Comparison of ENCODE assay signal across 18 cellular contexts in the genomic region with DNA sequence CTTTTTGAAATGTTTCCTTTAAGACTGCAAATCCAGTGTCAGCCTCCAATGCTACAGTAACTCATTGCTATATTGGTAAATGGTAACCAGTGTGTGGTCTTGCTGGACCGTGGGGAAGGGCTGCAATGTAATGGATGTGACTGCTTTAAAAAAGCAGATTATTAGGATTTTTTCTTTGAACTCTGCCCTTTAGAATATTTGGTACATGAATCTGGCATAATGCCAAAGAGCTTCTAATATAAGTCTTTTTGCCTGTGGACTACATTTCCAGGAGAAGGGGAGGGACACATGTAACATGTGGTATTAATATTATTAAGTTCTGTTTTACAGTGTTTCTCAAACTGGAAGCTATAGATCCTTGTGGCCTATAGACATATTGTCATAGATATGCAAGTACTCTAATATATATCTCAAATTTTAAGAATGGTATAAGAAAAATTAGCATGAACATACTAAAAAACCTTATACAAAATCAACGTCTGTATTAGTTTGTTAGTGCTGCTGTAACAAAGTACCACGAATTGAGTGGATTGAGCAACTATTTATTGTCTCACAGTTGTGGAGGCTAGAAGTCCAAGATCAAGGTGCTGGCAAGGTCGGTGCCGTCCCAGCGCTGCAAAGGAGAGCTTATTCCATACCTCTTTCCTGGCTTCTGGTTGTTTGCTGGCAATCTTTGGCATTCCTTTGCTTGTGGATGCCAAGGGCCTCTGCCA.
DNase-seq lines count a peak whose midpoint lies in the region; ATAC-seq and TF ChIP-seq lines count a peak whose summit lies in the region.
"Had no signal": no experiment of that assay in that cellular context is flagged by ENCODE, and none has a peak within 500 bp of the region (broad histone marks: within the 10 kb centered on the region; RNA-seq: fewer than 3 reads in every experiment).

No MANE protein-coding gene starts in this region.

- H3K36me3 Mint-ChIP-seq in effector memory CD8-positive, alpha-beta T cell (ENCODE audit: insufficient read depth), result peaks cover 3% of the 10 kb centered on the region

- 76% methylated on average over 6 of the region's 6 CpGs for WGBS in right cardiac atrium

- no peaks in the 10 kb centered on the region for H3K4me1 Mint-ChIP-seq in effector memory CD8-positive, alpha-beta T cell (ENCODE audit: low read depth in 2 of 2)

- peaks cover 14% of the 10 kb centered on the region for H3K4me1 ChIP-seq in cardiac muscle cell (ENCODE audit: low read depth)
- H3K4me1 ChIP-seq in right cardiac atrium (ENCODE audit: control insufficient read depth, insufficient read depth, low read length), result no peaks in the 10 kb centered on the region
- H3K4me1 ChIP-seq: BE2C, Caco-2 had no signal

- H3K27ac Mint-ChIP-seq in effector memory CD8-positive, alpha-beta T cell, result no peak overlapping the region
- H3K27ac Mint-ChIP-seq: CD4-positive, alpha-beta T cell; HFFc6 had no signal

- H3K9me3 ChIP-seq in cardiac muscle cell (ENCODE audit: low read depth), result no peaks in the 10 kb centered on the region
- no peaks in the 10 kb centered on the region for H3K9me3 ChIP-seq in right cardiac atrium (ENCODE audit: control insufficient read depth, low read length)
- H3K9me3 ChIP-seq in SK-N-MC (ENCODE audit: low read depth, low read length), result no peaks in the 10 kb centered on the region
- H3K9me3 ChIP-seq: BE2C had no signal

- peak in 1 of 2 donors; percentile 2 for DNase-seq in cardiac muscle cell (ENCODE audit: low read depth in 1 of 2, low spot score in 1 of 2)
- DNase-seq in right cardiac atrium, result no peak
- DNase-seq in SK-N-MC (ENCODE audit: low read depth, low spot score), result no peak
- DNase-seq in choroid plexus epithelial cell (ENCODE audit: low read depth), result peak; percentile 73
- DNase-seq in retinal pigment epithelial cell (ENCODE audit: low read depth), result peak; percentile 10
- DNase-seq in effector memory CD8-positive, alpha-beta T cell, result no peak
- DNase-seq in NOMO-1 treated with DMSO at 0.1 percent for 48 hours (lab: John Stamatoyannopoulos, UW; ENCODE audit: unreplicated experiment), result no peak
- DNase-seq: ACHN; BE2C; Caco-2; CD4-positive, alpha-beta T cell; GOT3; H7; HFFc6; IMR-90 had no signal

- H3K9me3 Mint-ChIP-seq in effector memory CD8-positive, alpha-beta T cell, result peaks cover 0 to 1% of the 10 kb centered on the region in 2 donors

- H3K4me3 ChIP-seq in cardiac muscle cell (no peak overlapping the region), right cardiac atrium (ENCODE audit: low read length) (no peak overlapping the region), SK-N-MC (no peak overlapping the region), choroid plexus epithelial cell (ENCODE audit: low read depth, low read length) (no peak overlapping the region), retinal pigment epithelial cell (ENCODE audit: low read length) (no peak overlapping the region)

- H3K4me3 Mint-ChIP-seq in effector memory CD8-positive, alpha-beta T cell, result no peak overlapping the region
- H3K4me3 Mint-ChIP-seq: CD4-positive, alpha-beta T cell; HFFc6 had no signal

- H3K27me3 ChIP-seq in cardiac muscle cell (no peaks in the 10 kb centered on the region), right cardiac atrium (ENCODE audit: control insufficient read depth, insufficient read depth) (no peaks in the 10 kb centered on the region)
- H3K27me3 ChIP-seq: BE2C had no signal

- no peaks in the 10 kb centered on the region for H3K36me3 ChIP-seq in cardiac muscle cell
- no peaks in the 10 kb centered on the region for H3K36me3 ChIP-seq in SK-N-MC (ENCODE audit: insufficient read depth, low read length)
- H3K36me3 ChIP-seq: BE2C had no signal

- H3K9ac ChIP-seq in SK-N-MC (ENCODE audit: insufficient read length), result no peak overlapping the region

- peak overlapping the region; percentile 86 for H3K27ac ChIP-seq in cardiac muscle cell
- H3K27ac ChIP-seq in right cardiac atrium (ENCODE audit: low read length), result no peak overlapping the region
- peak overlapping the region; percentile 62; the same call in 1 of the 2 replicates for H3K27ac ChIP-seq in SK-N-MC
- H3K27ac ChIP-seq: C4-2B, HL-60 had no signal

- H3K27me3 Mint-ChIP-seq in effector memory CD8-positive, alpha-beta T cell, result no peaks in the 10 kb centered on the region
- H3K27me3 Mint-ChIP-seq: CD4-positive, alpha-beta T cell had no signal

- intact Hi-C loops in right cardiac atrium (cut with DNase I), result no loop called here

- ATAC-seq in right cardiac atrium, result no peak
- ATAC-seq in effector memory CD8-positive, alpha-beta T cell (replicated peaks), result no peak
- ATAC-seq: HCT116 had no signal

- TF ChIP-seq CTCF in cardiac muscle cell (IDR thresholded peaks at IDR 0.05; ENCODE audit: low read depth, low read length), result no peak
- TF ChIP-seq CTCF in choroid plexus epithelial cell (conservative IDR thresholded peaks at IDR 0.05; ENCODE audit: low read depth, low read length), result no peak
- no peak for TF ChIP-seq CTCF in retinal pigment epithelial cell (conservative IDR thresholded peaks at IDR 0.05; ENCODE audit: low read depth, low read length)

Comparison
In these comparisons a context has a peak if more than half of its experiments do, and no peak if none do; other contexts are left out.
1. DNase-seq: peak in choroid plexus epithelial cell (single experiment) and retinal pigment epithelial cell (single experiment); none in right cardiac atrium (0 of 3), SK-N-MC (single experiment), effector memory CD8-positive, alpha-beta T cell (0 of 3) and NOMO-1 treated with DMSO at 0.1 percent for 48 hours (single experiment).